In genomic region chr5:95925939-95926338, GRCh38 we compare ENCODE assay signal across 11 cellular contexts. TPM values are rescaled to one million over a fixed set of nuclear protein-coding genes. Genes with fewer than 3 reads are reported as not detected.
A peak's percentile ranks its signal among the peaks of the same experiment; 100 is the strongest.
DNase-seq lines count a peak whose midpoint lies in the region; ATAC-seq and TF ChIP-seq lines count a peak whose summit lies in the region.
"Had no signal": no experiment of that assay in that cellular context is flagged by ENCODE, and none has a peak within 500 bp of the region (broad histone marks: within the 10 kb centered on the region; RNA-seq: fewer than 3 reads in every experiment).

No MANE protein-coding gene starts in this region.

- no peaks in the 10 kb centered on the region for H3K9me3 Mint-ChIP-seq in nephron progenitor cell

- peak; percentile 52 for ATAC-seq in GM19023 (IDR thresholded peaks at IDR 0.05; ENCODE audit: unreplicated experiment)
- ATAC-seq in GM21619 (IDR thresholded peaks at IDR 0.05; ENCODE audit: unreplicated experiment), result peak; percentile 48
- ATAC-seq in HG03175 (IDR thresholded peaks at IDR 0.05; ENCODE audit: unreplicated experiment), result peak; percentile 51
- ATAC-seq in esophagus mucosa, result no peak
- ATAC-seq: gastroesophageal sphincter had no signal

- peaks cover 53% of the 10 kb centered on the region for H3K4me1 Mint-ChIP-seq in nephron progenitor cell

- peaks cover 15% of the 10 kb centered on the region for H3K36me3 Mint-ChIP-seq in nephron progenitor cell (ENCODE audit: low read depth)

- no peak for DNase-seq in nephron progenitor cell
- DNase-seq in NK-92 treated with Interleukin-12 subunit alpha and Interleukin-12 subunit beta, amount 100 ng/mL, for 24 hours (lab: John Stamatoyannopoulos, UW), result no peak
- no peak for DNase-seq in anterior cingulate cortex (lab: John Stamatoyannopoulos, UW)
- DNase-seq: activated CD8-positive, alpha-beta memory T cell treated with anti-CD3 and anti-CD28 coated beads for 24 hours; spleen; testis had no signal

- H3K27me3 Mint-ChIP-seq in nephron progenitor cell (ENCODE audit: low read depth, poor library complexity), result no peaks in the 10 kb centered on the region

- no peak overlapping the region for H3K4me3 Mint-ChIP-seq in nephron progenitor cell

- no peak for TF ChIP-seq CTCF in nephron progenitor cell (IDR thresholded peaks at IDR 0.05)

- H3K27ac Mint-ChIP-seq in nephron progenitor cell, result peak overlapping the region; percentile 14

RNA-seq across cellular contexts. Expression of gene ELL2, which starts 35.7 kb away (rescaled TPM):
- 181 TPM for total RNA-seq in esophagus mucosa
